ENCODE assay signal across 1 cellular context in the genomic region with DNA sequence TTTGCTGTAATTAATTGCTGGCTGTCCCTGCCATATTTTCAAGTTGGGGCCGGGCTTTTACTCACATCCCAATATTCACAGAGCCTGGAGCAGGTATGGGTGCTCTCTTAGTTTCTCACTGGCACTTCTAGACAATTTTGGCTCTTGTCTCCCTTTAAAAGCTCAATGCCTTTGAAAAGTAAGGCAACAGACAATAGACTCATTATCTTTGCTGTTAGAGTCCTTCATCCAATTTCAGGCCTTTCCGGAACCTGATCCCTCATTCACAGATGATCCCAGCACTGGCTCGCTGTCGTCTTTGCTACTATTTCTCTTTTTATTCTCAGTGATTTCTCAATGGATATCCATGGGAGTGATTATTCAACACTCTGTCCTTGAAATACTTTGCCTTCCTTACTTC.
TF ChIP-seq lines count a peak whose summit lies in the region.

No MANE protein-coding gene starts in this region.

TF ChIP-seq in IMR-90, 13 proteins besides CTCF, POLR2A, EP300 and RAD21:
- TF ChIP-seq CEBPB (IDR thresholded peaks at IDR 0.05; ENCODE audit: low read depth, low read length) (no peak), BHLHE40 (IDR thresholded peaks at IDR 0.05; ENCODE audit: low read depth, low read length) (no peak), RCOR1 (IDR thresholded peaks at IDR 0.05; ENCODE audit: insufficient replicate concordance, low read length) (no peak), ELK1 (IDR thresholded peaks at IDR 0.05; ENCODE audit: borderline replicate concordance, low read depth, low read length) (no peak), RFX5 (IDR thresholded peaks at IDR 0.05; ENCODE audit: low read depth, low read length) (no peak), MAZ (IDR thresholded peaks at IDR 0.05; ENCODE audit: borderline replicate concordance, low read depth, low read length) (no peak), USF2 (IDR thresholded peaks at IDR 0.05; ENCODE audit: low read depth, low read length) (no peak), CHD1 (IDR thresholded peaks at IDR 0.05; ENCODE audit: low read depth, low read length) (no peak), MXI1 (IDR thresholded peaks at IDR 0.05; ENCODE audit: borderline replicate concordance, low read depth, low read length) (no peak), FOS (IDR thresholded peaks at IDR 0.05; ENCODE audit: low read depth, low read length) (no peak)
